9 cellular contexts compared by ENCODE assay signal in genomic region chr6:167706313-167707109, GRCh38.
A peak's percentile ranks its signal among the peaks of the same experiment; 100 is the strongest.
DNase-seq lines count a peak whose midpoint lies in the region; ATAC-seq and TF ChIP-seq lines count a peak whose summit lies in the region.
"Had no signal": no experiment of that assay in that cellular context is flagged by ENCODE, and none has a peak within 500 bp of the region (broad histone marks: within the 10 kb centered on the region; RNA-seq: fewer than 3 reads in every experiment).

No MANE protein-coding gene starts in this region.

- H3K4me2 ChIP-seq in BLaER1 treated with 17β-estradiol and CSF1 and Interleukin-3, amounts not matched to agents 10 nM and 100 nM, result peak overlapping the region; percentile 57 to 88 (median 77)

- no peaks in the 10 kb centered on the region for H3K36me3 Mint-ChIP-seq in IgD-negative memory B cell

- H3K9me3 Mint-ChIP-seq in IgD-negative memory B cell, result no peaks in the 10 kb centered on the region

- peak overlapping the region in 1 of 4 donors; percentile 74 for H3K4me3 Mint-ChIP-seq in IgD-negative memory B cell

- H3K27ac Mint-ChIP-seq in IgD-negative memory B cell, result peak overlapping the region in 2 of 3 donors; percentile 29 to 78

- peaks cover 3 to 7% (median 6%) of the 10 kb centered on the region in 3 donors for H3K4me1 Mint-ChIP-seq in IgD-negative memory B cell

- ATAC-seq in GM21526 (IDR thresholded peaks at IDR 0.05; ENCODE audit: low FRiP score, unreplicated experiment), result peak; percentile 97
- ATAC-seq in omental fat pad (ENCODE audit: low FRiP score), result no peak

- H3K4me3 ChIP-seq in BLaER1 treated with 17β-estradiol and CSF1 and Interleukin-3, amounts not matched to agents 10 nM and 100 nM, result no peak overlapping the region
- H3K4me3 ChIP-seq: SJSA1 had no signal

- H3K9ac ChIP-seq in BLaER1 treated with 17β-estradiol and CSF1 and Interleukin-3, amounts not matched to agents 10 nM and 100 nM, result no peak overlapping the region; a peak in 1 of 22 replicates

- H3K27ac ChIP-seq in BLaER1 treated with 17β-estradiol and CSF1 and Interleukin-3, amounts not matched to agents 10 nM and 100 nM, result no peak overlapping the region
- H3K27ac ChIP-seq: SJSA1 had no signal

- DNase-seq in activated CD8-positive, alpha-beta memory T cell treated with anti-CD3 and anti-CD28 coated beads, Interleukin-2, amount 50 U/mL, for 1 hour (ENCODE audit: extremely low read depth), result peak; percentile 7
- peak; percentile 58 for DNase-seq in stimulated activated CD4-positive, alpha-beta T cell treated with anti-CD3 and anti-CD28 coated beads, Interleukin-12 subunit alpha, Interleukin-12 subunit beta, amount 100 ng/mL, for 4 hours
- DNase-seq in omental fat pad (ENCODE audit: low spot score), result no peak
- DNase-seq in NCI-H187 (lab: John Stamatoyannopoulos, UW), result no peak
- DNase-seq in COR-L47 (lab: John Stamatoyannopoulos, UW), result no peak

- no peak for TF ChIP-seq CTCF in omental fat pad (IDR thresholded peaks at IDR 0.05)

- no peaks in the 10 kb centered on the region for H3K36me3 ChIP-seq in BLaER1 treated with 17β-estradiol and CSF1 and Interleukin-3, amounts not matched to agents 10 nM and 100 nM
- H3K36me3 ChIP-seq: SJSA1 had no signal

- peaks cover 14 to 54% (median 43%) of the 10 kb centered on the region in 11 experiments; a peak in 20 of 22 replicates for H3K27me3 ChIP-seq in BLaER1 treated with 17β-estradiol and CSF1 and Interleukin-3, amounts not matched to agents 10 nM and 100 nM
- H3K27me3 ChIP-seq: SJSA1 had no signal

- H3K9me3 ChIP-seq in BLaER1 treated with 17β-estradiol and CSF1 and Interleukin-3, amounts not matched to agents 10 nM and 100 nM (replicated peaks in 1 of 11), result no peaks in the 10 kb centered on the region
- H3K9me3 ChIP-seq: SJSA1 had no signal

- no peaks in the 10 kb centered on the region; a peak in 1 of 22 replicates for H4K20me1 ChIP-seq in BLaER1 treated with 17β-estradiol and CSF1 and Interleukin-3, amounts not matched to agents 10 nM and 100 nM

- H3K4me1 ChIP-seq in BLaER1 treated with 17β-estradiol and CSF1 and Interleukin-3, amounts not matched to agents 10 nM and 100 nM, result peaks cover 24 to 60% (median 49%) of the 10 kb centered on the region in 10 experiments

- peaks cover 58% of the 10 kb centered on the region for H3K27me3 Mint-ChIP-seq in IgD-negative memory B cell

Comparison
In these comparisons a context has a peak if more than half of its experiments do, and no peak if none do; other contexts are left out.
1. DNase-seq: peak in activated CD8-positive, alpha-beta memory T cell treated with anti-CD3 and anti-CD28 coated beads, Interleukin-2, amount 50 U/mL, for 1 hour (single experiment) and stimulated activated CD4-positive, alpha-beta T cell treated with anti-CD3 and anti-CD28 coated beads, Interleukin-12 subunit alpha, Interleukin-12 subunit beta, amount 100 ng/mL, for 4 hours (single experiment); none in omental fat pad (single experiment), NCI-H187 (0 of 2) and COR-L47 (single experiment).